8 cellular contexts compared by ENCODE assay signal in genomic region chr20:32539817-32540675, GRCh38. TPM values are rescaled to one million over a fixed set of nuclear protein-coding genes. Genes with fewer than 3 reads are reported as not detected.
DNase-seq lines count a peak whose midpoint lies in the region; ATAC-seq, FAIRE-seq and TF ChIP-seq lines count a peak whose summit lies in the region.
"Had no signal": no experiment of that assay in that cellular context is flagged by ENCODE, and none has a peak within 500 bp of the region (broad histone marks: within the 10 kb centered on the region; RNA-seq: fewer than 3 reads in every experiment).

No MANE protein-coding gene starts in this region.

- no peaks in the 10 kb centered on the region for H3K9me3 ChIP-seq in keratinocyte (ENCODE audit: control insufficient read depth, low read depth, low read length)

- peaks cover 17% of the 10 kb centered on the region for H3K27me3 ChIP-seq in keratinocyte (ENCODE audit: control insufficient read depth, extremely low read depth, insufficient read depth, low read length)

- dilution Hi-C loops in keratinocyte (cut with MboI; ENCODE audit: extremely low pct_ligation_motif_present, low sequenced_read_pairs), result no loop called here

- no peaks in the 10 kb centered on the region for H3K36me3 ChIP-seq in keratinocyte (ENCODE audit: control insufficient read depth in 2 of 2, extremely low read depth in 1 of 2, insufficient read depth in 2 of 2, low read length in 2 of 2)

- H2AFZ ChIP-seq in keratinocyte (ENCODE audit: control insufficient read depth, low read length), result peak overlapping the region; percentile 44

- no peak for ATAC-seq in esophagus mucosa

- DNase-seq in NB4 (ENCODE audit: low read depth), result peak; percentile 73
- DNase-seq in activated CD8-positive, alpha-beta memory T cell treated with anti-CD3 and anti-CD28 coated beads, Interleukin-2, amount 50 U/mL, for 4 hours, result peak; percentile 58
- DNase-seq in keratinocyte (ENCODE audit: low read depth, low spot score), result no peak
- no peak for DNase-seq in DMS114 treated with DMSO at 0.1 percent for 48 hours (lab: John Stamatoyannopoulos, UW; ENCODE audit: unreplicated experiment)
- DNase-seq in NCI-H1694 (lab: John Stamatoyannopoulos, UW), result no peak

- H3K79me2 ChIP-seq in keratinocyte (ENCODE audit: control insufficient read depth, insufficient read depth, low read length), result no peaks in the 10 kb centered on the region

- peaks cover 3% of the 10 kb centered on the region for H4K20me1 ChIP-seq in keratinocyte (ENCODE audit: control insufficient read depth, extremely low read depth, insufficient read depth, low read length)

- H3K9me1 ChIP-seq in keratinocyte (ENCODE audit: control insufficient read depth, extremely low read depth, insufficient read depth, low read length), result no peaks in the 10 kb centered on the region

- no peak overlapping the region for H3K9ac ChIP-seq in keratinocyte (ENCODE audit: control insufficient read depth, extremely low read depth, insufficient read depth, low read length)

- TF ChIP-seq CTCF in NB4 (IDR thresholded peaks at IDR 0.05; ENCODE audit: low read depth, low read length) (no peak), keratinocyte (optimal IDR thresholded peaks at IDR 0.05 in 1 of 3, IDR thresholded peaks at IDR 0.05 in 1 of 3, conservative IDR thresholded peaks at IDR 0.05 in 1 of 3; ENCODE audit: extremely low read depth in 1 of 3, insufficient read depth in 2 of 3, low read length in 3 of 3) (no peak)

- H3K4me3 ChIP-seq in NB4 (ENCODE audit: low read depth, low read length), result no peak overlapping the region
- no peak overlapping the region for H3K4me3 ChIP-seq in keratinocyte (ENCODE audit: control insufficient read depth in 2 of 3, extremely low read depth in 1 of 3, insufficient read depth in 2 of 3, low read depth in 1 of 3, low read length in 3 of 3)

- no peak for FAIRE-seq in keratinocyte (lab: Jason Lieb, UNC)
- FAIRE-seq: urothelium cell line had no signal

- H3K4me2 ChIP-seq in keratinocyte (ENCODE audit: control insufficient read depth, extremely low read depth, insufficient read depth, low read depth, low read length), result no peak overlapping the region

- TF ChIP-seq POLR2A in NB4 (IDR thresholded peaks at IDR 0.05; ENCODE audit: extremely low read depth, insufficient read length), result peak; percentile 23

- peaks cover 15% of the 10 kb centered on the region for H3K4me1 ChIP-seq in keratinocyte (ENCODE audit: control insufficient read depth, extremely low read depth, insufficient read depth, low read length)

- H3K27ac ChIP-seq in keratinocyte (ENCODE audit: control insufficient read depth, insufficient read depth, low read length), result no peak overlapping the region
- H3K27ac ChIP-seq in temporal lobe (ENCODE audit: low read depth, low read length), result peak overlapping the region; percentile 17

RNA-seq across cellular contexts. Expression of gene NOL4L, which starts 45.1 kb away (rescaled TPM):
- polyA plus RNA-seq in keratinocyte, result 1.0 to 2.0 TPM (median 1.1 TPM) in 3 replicates
- 2.6 TPM for polyA plus RNA-seq in keratinocyte (2011; ENCODE audit: low read depth)
- polyA plus RNA-seq in keratinocyte (2011; cell fraction: cytosol; rRNA removed), result 1.8 and 3.4 TPM in 2 replicates
- polyA plus RNA-seq in keratinocyte (2011; cell fraction: nucleus; rRNA removed), result 4.6 and 6.0 TPM in 2 replicates
- polyA plus RNA-seq in keratinocyte (2012; ENCODE audit: low replicate concordance), result 2.1 and 2.4 TPM in 2 replicates
- polyA minus RNA-seq in keratinocyte, result 1.0 to 9.8 TPM (median 1.1 TPM) in 3 replicates
- polyA minus RNA-seq in keratinocyte (2011; cell fraction: cytosol; rRNA and poly(A)+ RNA removed), result 3.1 TPM
- 3.1 and 4.2 TPM in 2 replicates for polyA minus RNA-seq in keratinocyte (2011; cell fraction: nucleus; rRNA and poly(A)+ RNA removed)
- total RNA-seq in temporal lobe (23.1 TPM), esophagus mucosa (2.0 TPM)

Comparison
In these comparisons a context has a peak if more than half of its experiments do, and no peak if none do; other contexts are left out.
1. DNase-seq: peak in NB4 (single experiment) and activated CD8-positive, alpha-beta memory T cell treated with anti-CD3 and anti-CD28 coated beads, Interleukin-2, amount 50 U/mL, for 4 hours (single experiment); none in keratinocyte (single experiment), DMS114 treated with DMSO at 0.1 percent for 48 hours (single experiment) and NCI-H1694 (single experiment).